8 cellular contexts compared by ENCODE assay signal in the genomic region with DNA sequence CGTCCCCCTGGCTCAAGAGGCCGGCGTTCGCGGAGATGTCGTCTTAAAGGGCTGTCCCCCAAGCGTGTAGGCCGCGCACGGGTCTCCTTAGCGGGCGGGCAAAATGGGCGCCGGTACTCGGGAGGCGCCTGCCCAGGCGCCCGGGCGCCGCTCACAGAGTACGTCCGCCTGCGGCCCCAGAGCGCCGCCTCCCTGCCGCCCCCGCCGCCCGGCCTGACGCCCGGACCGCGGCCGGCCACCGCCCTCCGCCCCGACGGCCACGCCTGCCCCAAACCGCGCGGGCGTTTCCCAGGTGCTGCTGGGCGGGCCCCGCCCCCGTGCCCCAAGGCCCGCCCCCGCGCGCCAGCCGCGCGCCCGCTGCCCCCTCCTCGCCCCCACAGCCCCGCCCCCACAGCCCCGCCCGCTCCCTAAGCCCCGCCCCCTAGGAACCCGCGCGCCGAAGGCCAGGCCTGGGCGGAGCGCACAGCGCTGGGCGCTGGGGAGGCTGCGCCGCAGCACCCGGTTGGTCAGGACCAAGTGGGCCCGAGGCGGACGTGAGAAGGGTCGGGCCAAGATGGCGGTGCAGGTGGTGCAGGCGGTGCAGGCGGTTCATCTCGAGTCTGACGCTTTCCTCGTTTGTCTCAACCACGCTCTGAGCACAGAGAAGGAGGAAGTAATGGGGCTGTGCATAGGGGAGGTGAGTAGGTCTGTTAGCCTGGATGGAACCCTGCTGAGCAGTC. TPM values are rescaled to one million over a fixed set of nuclear protein-coding genes. Genes with fewer than 3 reads are reported as not detected.
DNase-seq lines count a peak whose midpoint lies in the region; ATAC-seq and TF ChIP-seq lines count a peak whose summit lies in the region.

A gene (plus strand): TSS at position 534 of the 719 bp plus-strand sequence. CDS start 20 bp downstream, at position 554.
A gene with protein sequence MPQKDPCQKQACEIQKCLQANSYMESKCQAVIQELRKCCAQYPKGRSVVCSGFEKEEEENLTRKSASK (minus strand): TSS at position 162 of the 719 bp plus-strand sequence. CDS start 7,113 bp downstream, outside the sequence.
A gene with protein sequence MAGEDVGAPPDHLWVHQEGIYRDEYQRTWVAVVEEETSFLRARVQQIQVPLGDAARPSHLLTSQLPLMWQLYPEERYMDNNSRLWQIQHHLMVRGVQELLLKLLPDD (minus strand): TSS at position 162 of the 719 bp plus-strand sequence. CDS start 5,126 bp downstream, outside the sequence.

- peak; percentile 85 for ATAC-seq in GM19025 (IDR thresholded peaks at IDR 0.05; ENCODE audit: low read depth, unreplicated experiment)
- ATAC-seq in HG03196 (IDR thresholded peaks at IDR 0.05; ENCODE audit: unreplicated experiment) = peak; percentile 93

- DNase-seq in AG09319 (ENCODE audit: extremely low read depth, low read depth) = peak; percentile 48
- peak; percentile 52 to 95 for DNase-seq in NCI-H446 (lab: John Stamatoyannopoulos, UW)
- peak; percentile 78 for DNase-seq in activated CD4-positive, CD25-positive, alpha-beta regulatory T cell treated with anti-CD3 and anti-CD28 coated beads, Interleukin-2, amount 50 U/mL, for 72 hours
- peak; percentile 92 for DNase-seq in cerebellum (ENCODE audit: low spot score)
- peak; percentile 42 for DNase-seq in kidney glomerular epithelial cell (lab: John Stamatoyannopoulos, UW)
- DNase-seq in stimulated activated CD4-positive, alpha-beta T cell treated with anti-CD3 and anti-CD28 coated beads, Interleukin-15, amount 100 ng/mL, for 48 hours (ENCODE audit: low read depth in 2 of 2) = peak; percentile 62

- no peak for TF ChIP-seq CTCF in AG09319 (IDR thresholded peaks at IDR 0.05; ENCODE audit: low read depth, low read length)

RNA-seq across cellular contexts. Expression of the first gene that starts in this region (rescaled TPM):
- total RNA-seq in cerebellum = 13.1 TPM

RNA-seq across cellular contexts. Expression of the second gene that starts in this region (rescaled TPM):
- total RNA-seq in cerebellum = 3.4 TPM

RNA-seq across cellular contexts. Expression of the third gene that starts in this region (rescaled TPM):
- total RNA-seq in cerebellum = 7.4 TPM

Comparison
In these comparisons a context has a peak if more than half of its experiments do, and no peak if none do; other contexts are left out.
1. Peak in every context shown above with its lines: DNase-seq and ATAC-seq.
2. DNase-seq: peak in every context shown above with its lines; median percentile 92 in cerebellum; 78 in activated CD4-positive, CD25-positive, alpha-beta regulatory T cell treated with anti-CD3 and anti-CD28 coated beads, Interleukin-2, amount 50 U/mL, for 72 hours; 74 in NCI-H446; 62 in stimulated activated CD4-positive, alpha-beta T cell treated with anti-CD3 and anti-CD28 coated beads, Interleukin-15, amount 100 ng/mL, for 48 hours; 48 in AG09319; 42 in kidney glomerular epithelial cell.